ENCODE assay signal across 8 cellular contexts in the genomic region with DNA sequence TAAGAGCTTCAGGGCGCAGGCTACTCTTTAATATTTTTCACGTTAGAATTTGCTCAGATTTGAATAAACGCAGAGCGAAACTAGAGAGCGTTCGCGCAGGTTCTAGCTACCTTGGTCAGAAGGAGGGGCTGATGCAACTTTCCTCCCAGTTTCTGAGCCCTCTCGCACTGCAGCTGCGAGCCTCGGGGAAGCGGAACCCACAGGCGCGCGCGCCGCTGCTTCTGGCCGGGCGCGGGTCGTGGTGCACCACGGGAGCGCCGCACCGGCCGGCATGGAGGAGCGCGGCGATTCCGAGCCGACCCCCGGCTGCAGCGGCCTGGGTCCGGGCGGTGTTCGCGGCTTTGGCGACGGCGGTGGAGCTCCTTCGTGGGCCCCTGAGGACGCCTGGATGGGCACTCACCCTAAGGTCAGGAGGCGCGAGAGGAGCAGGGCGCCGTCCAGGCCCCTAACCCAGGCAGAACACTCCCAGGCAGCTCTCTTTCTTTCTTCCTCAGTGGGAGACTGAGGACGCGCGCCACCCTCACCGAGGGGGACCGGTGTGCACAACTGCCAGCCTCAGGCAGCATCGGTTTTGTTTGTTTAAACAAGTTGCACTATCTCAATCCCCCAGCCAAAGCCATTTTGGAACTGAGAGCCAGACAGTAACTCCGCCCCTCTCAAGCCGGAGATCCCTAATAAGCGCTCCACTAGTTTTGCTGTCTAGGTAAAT. TPM values are rescaled to one million over a fixed set of nuclear protein-coding genes. Genes with fewer than 3 reads are reported as not detected.
DNase-seq lines count a peak whose midpoint lies in the region; ATAC-seq and TF ChIP-seq lines count a peak whose summit lies in the region.

A gene (plus strand): TSS at position 246 of the 709 bp plus-strand sequence. CDS start 26 bp downstream, at position 272.

- H3K36me3 ChIP-seq in stomach = peaks cover 3 to 15% (median 11%) of the 10 kb centered on the region in 4 donors

- H3K27ac ChIP-seq in stomach = peak within 1 kb of the TSS; percentile 87 to 92 (median 91)

- H3K4me1 Mint-ChIP-seq in nephron = peaks cover 35% of the 10 kb centered on the region

- peak; percentile 96 for ATAC-seq in GM21529 (IDR thresholded peaks at IDR 0.05; ENCODE audit: unreplicated experiment)

- peak within 1 kb of the TSS; percentile 97 to 99 (median 99) for H3K27ac Mint-ChIP-seq in nephron

- H3K9me3 ChIP-seq in stomach = no peaks in the 10 kb centered on the region

- peak within 1 kb of the TSS; percentile 96 to 99 (median 98) for H3K4me3 Mint-ChIP-seq in nephron

- TF ChIP-seq CTCF in fibroblast of mammary gland (conservative IDR thresholded peaks at IDR 0.05; ENCODE audit: control insufficient read depth, insufficient read depth, low read depth, low read length) (no peak), nephron (IDR thresholded peaks at IDR 0.05; ENCODE audit: unreplicated experiment in 3 of 3) (no peak), stomach (IDR thresholded peaks at IDR 0.05) (no peak)

- peaks cover 15 to 37% (median 27%) of the 10 kb centered on the region in 4 donors for H3K4me1 ChIP-seq in stomach

- intact Hi-C loops in stomach (cut with DNase I; ENCODE audit: low total_unique reads) = no loop called here

- DNase-seq in DMS53 (lab: John Stamatoyannopoulos, UW) = peak; percentile 90
- peak; percentile 86 for DNase-seq in RKO (ENCODE audit: low spot score)
- peak; percentile 66 for DNase-seq in activated T-helper 1 cell treated with Interleukin-2 at 50 U/mL for 16 hours (ENCODE audit: low read depth)
- DNase-seq in fibroblast of mammary gland (ENCODE audit: low read depth) = peak; percentile 67
- DNase-seq in stomach = peak; percentile 86

- TF ChIP-seq EP300 in Ishikawa (IDR thresholded peaks at IDR 0.05; ENCODE audit: borderline replicate concordance) (peak; percentile 42; the same call in 1 of the 2 replicates), stomach (IDR thresholded peaks at IDR 0.05) (no peak)

- H3K36me3 Mint-ChIP-seq in nephron (ENCODE audit: low read depth) = peaks cover 22% of the 10 kb centered on the region

- H3K27me3 Mint-ChIP-seq in nephron (ENCODE audit: low read depth) = peaks cover 5% of the 10 kb centered on the region

- 0 to 1% (median 0%) methylated on average over 31 to 54 of the region's 54 CpGs for WGBS in stomach, 5 donors

- H3K27me3 ChIP-seq in stomach = no peaks in the 10 kb centered on the region

- no peaks in the 10 kb centered on the region for H3K9me3 Mint-ChIP-seq in nephron

- peak; percentile 19; the same call in 1 of the 2 replicates for TF ChIP-seq RAD21 in Ishikawa (IDR thresholded peaks at IDR 0.05; ENCODE audit: low read depth)

- TF ChIP-seq POLR2A in stomach (IDR thresholded peaks at IDR 0.05) = no peak

- peak within 1 kb of the TSS; percentile 93 for H3K4me3 ChIP-seq in fibroblast of mammary gland (ENCODE audit: control insufficient read depth, low read depth, low read length)
- H3K4me3 ChIP-seq in stomach = peak within 1 kb of the TSS; percentile 90 to 98 (median 94)

TF ChIP-seq in Ishikawa, 13 proteins besides CTCF, POLR2A, EP300 and RAD21:
- TF ChIP-seq, protein P1, sequence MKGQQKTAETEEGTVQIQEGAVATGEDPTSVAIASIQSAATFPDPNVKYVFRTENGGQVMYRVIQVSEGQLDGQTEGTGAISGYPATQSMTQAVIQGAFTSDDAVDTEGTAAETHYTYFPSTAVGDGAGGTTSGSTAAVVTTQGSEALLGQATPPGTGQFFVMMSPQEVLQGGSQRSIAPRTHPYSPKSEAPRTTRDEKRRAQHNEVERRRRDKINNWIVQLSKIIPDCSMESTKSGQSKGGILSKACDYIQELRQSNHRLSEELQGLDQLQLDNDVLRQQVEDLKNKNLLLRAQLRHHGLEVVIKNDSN (IDR thresholded peaks at IDR 0.05) = 0 out of 2 replicates have a peak, but pooled peaks have one; percentile 53
- TF ChIP-seq YY1 (IDR thresholded peaks at IDR 0.05; ENCODE audit: low read depth) (peak; percentile 86), EGR1 (IDR thresholded peaks at IDR 0.05) (no peak), TCF12 (IDR thresholded peaks at IDR 0.05; ENCODE audit: low read depth) (peak; percentile 82), TEAD4 (IDR thresholded peaks at IDR 0.05) (no peak), CREB1 (IDR thresholded peaks at IDR 0.05; ENCODE audit: low read depth) (no peak), ZBTB7A (IDR thresholded peaks at IDR 0.05; ENCODE audit: low read depth) (peak; percentile 35; the same call in 1 of the 2 replicates), CEBPB (IDR thresholded peaks at IDR 0.05) (peak; percentile 56), TAF1 (IDR thresholded peaks at IDR 0.05; ENCODE audit: low read depth) (peak; percentile 93), NFIC (IDR thresholded peaks at IDR 0.05) (0 out of 2 replicates have a peak, but pooled peaks have one; percentile 2), FOXM1 (IDR thresholded peaks at IDR 0.05; ENCODE audit: borderline replicate concordance, low read depth) (no peak)
- TF ChIP-seq, protein P2, sequence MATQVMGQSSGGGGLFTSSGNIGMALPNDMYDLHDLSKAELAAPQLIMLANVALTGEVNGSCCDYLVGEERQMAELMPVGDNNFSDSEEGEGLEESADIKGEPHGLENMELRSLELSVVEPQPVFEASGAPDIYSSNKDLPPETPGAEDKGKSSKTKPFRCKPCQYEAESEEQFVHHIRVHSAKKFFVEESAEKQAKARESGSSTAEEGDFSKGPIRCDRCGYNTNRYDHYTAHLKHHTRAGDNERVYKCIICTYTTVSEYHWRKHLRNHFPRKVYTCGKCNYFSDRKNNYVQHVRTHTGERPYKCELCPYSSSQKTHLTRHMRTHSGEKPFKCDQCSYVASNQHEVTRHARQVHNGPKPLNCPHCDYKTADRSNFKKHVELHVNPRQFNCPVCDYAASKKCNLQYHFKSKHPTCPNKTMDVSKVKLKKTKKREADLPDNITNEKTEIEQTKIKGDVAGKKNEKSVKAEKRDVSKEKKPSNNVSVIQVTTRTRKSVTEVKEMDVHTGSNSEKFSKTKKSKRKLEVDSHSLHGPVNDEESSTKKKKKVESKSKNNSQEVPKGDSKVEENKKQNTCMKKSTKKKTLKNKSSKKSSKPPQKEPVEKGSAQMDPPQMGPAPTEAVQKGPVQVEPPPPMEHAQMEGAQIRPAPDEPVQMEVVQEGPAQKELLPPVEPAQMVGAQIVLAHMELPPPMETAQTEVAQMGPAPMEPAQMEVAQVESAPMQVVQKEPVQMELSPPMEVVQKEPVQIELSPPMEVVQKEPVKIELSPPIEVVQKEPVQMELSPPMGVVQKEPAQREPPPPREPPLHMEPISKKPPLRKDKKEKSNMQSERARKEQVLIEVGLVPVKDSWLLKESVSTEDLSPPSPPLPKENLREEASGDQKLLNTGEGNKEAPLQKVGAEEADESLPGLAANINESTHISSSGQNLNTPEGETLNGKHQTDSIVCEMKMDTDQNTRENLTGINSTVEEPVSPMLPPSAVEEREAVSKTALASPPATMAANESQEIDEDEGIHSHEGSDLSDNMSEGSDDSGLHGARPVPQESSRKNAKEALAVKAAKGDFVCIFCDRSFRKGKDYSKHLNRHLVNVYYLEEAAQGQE (IDR thresholded peaks at IDR 0.05; ENCODE audit: low read depth) = no peak
- TF ChIP-seq, protein P3, sequence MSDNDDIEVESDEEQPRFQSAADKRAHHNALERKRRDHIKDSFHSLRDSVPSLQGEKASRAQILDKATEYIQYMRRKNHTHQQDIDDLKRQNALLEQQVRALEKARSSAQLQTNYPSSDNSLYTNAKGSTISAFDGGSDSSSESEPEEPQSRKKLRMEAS (IDR thresholded peaks at IDR 0.05) = peak; percentile 89

RNA-seq across cellular contexts. Expression of the gene that starts here (rescaled TPM):
- 100 to 1,000 TPM in 1 of 5 donors, 10 to 100 TPM in 4; 11.6 to 137 (median 35.7) TPM for total RNA-seq in stomach
- polyA plus RNA-seq in stomach = 10 to 100 TPM; 17.7 to 22.7 (median 17.9) TPM

Comparison
In these comparisons a context has a peak if more than half of its experiments do, and no peak if none do; other contexts are left out.
1. Peak in every context shown above with its lines: DNase-seq, ATAC-seq, H3K4me3 ChIP-seq and H3K27ac ChIP-seq.